1 cellular context compared by ENCODE assay signal in the genomic region with DNA sequence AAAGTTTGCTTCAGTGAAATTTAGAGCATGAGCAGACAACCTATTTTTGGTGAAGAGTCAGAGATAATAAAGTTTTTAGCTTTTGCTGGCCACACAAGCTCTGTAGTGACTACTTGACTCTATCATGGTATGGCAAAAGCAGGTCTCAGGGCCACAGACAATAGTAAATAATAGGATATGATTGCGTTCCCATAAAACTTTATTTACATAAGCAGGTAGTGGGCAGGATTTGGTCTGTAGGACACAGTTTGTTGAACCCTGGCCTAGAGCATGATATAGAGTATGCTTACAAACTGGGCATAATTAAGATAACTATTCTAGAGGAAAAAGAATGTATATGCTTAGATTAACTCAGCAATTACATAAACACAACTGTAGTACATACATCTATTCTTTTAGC.
TF ChIP-seq lines count a peak whose summit lies in the region.

No MANE protein-coding gene starts in this region.

TF ChIP-seq in IMR-90, 13 proteins besides CTCF, POLR2A, EP300 and RAD21 (continued from another document):
- TF ChIP-seq FOS (IDR thresholded peaks at IDR 0.05; ENCODE audit: low read depth, low read length) (no peak), RFX5 (IDR thresholded peaks at IDR 0.05; ENCODE audit: low read depth, low read length) (no peak)
